Comparison of ENCODE assay signal across 27 cellular contexts in genomic region chr7:26995664-26996063, GRCh38.
DNase-seq lines count a peak whose midpoint lies in the region; FAIRE-seq and TF ChIP-seq lines count a peak whose summit lies in the region.
"Had no signal": no experiment of that assay in that cellular context is flagged by ENCODE, and none has a peak within 500 bp of the region (broad histone marks: within the 10 kb centered on the region; RNA-seq: fewer than 3 reads in every experiment).

No MANE protein-coding gene starts in this region.

- TF ChIP-seq CTCF in left ventricle myocardium inferior (IDR thresholded peaks at IDR 0.05; ENCODE audit: borderline replicate concordance): no peak

- POLR2A ChIA-PET in HEK293T (lab: Yijun Ruan, JAX): no interaction called here

- intact Hi-C loops in left ventricle myocardium inferior (cut with micrococcal nuclease): no loop called here

- CTCF ChIA-PET in HEK293T (lab: Yijun Ruan, JAX): no interaction called here

- H3K4me1 ChIP-seq in NT2/D1 (ENCODE audit: insufficient read depth, insufficient read length) (no peaks in the 10 kb centered on the region), left ventricle myocardium inferior (no peaks in the 10 kb centered on the region)
- H3K4me1 ChIP-seq: BLaER1 treated with 17β-estradiol and CSF1 and Interleukin-3, amounts not matched to agents 10 nM and 100 nM; SJCRH30 had no signal

- H3K9ac ChIP-seq in NT2/D1 (ENCODE audit: insufficient read length, low read depth): no peak overlapping the region
- H3K9ac ChIP-seq: BLaER1 treated with 17β-estradiol and CSF1 and Interleukin-3, amounts not matched to agents 10 nM and 100 nM had no signal

- DNase-seq in NCI-H748 (lab: John Stamatoyannopoulos, UW; ENCODE audit: unreplicated experiment) (peak; percentile 7), NCI-H748 treated with DMSO at 0.1 percent for 48 hours (lab: John Stamatoyannopoulos, UW) (no peak), HEK293T (ENCODE audit: extremely low spot score) (peak; percentile 22), NT2/D1 (ENCODE audit: low read depth, low spot score) (peak; percentile 27), retina (peak; percentile 35), left ventricle myocardium inferior (no peak), GM19239 (ENCODE audit: insufficient read length, low spot score) (no peak)
- DNase-seq: CD4-positive, alpha-beta memory T cell; COR-L47; EL; GDM1; HCEC 1CT; IMR-90; KG1; MG63; NCI-H1105 treated with DMSO at 0.1 percent for 48 hours; NCI-H1694; NCI-H2029 treated with DMSO at 0.1 percent for 48 hours; NCI-H2171; NCI-H226; NCI-H524; SJCRH30; T-cell had no signal

- peaks cover 23% of the 10 kb centered on the region for H3K9me3 ChIP-seq in NT2/D1 (ENCODE audit: insufficient read depth, low read length)
- peaks cover 23% of the 10 kb centered on the region for H3K9me3 ChIP-seq in left ventricle myocardium inferior (replicated peaks)
- H3K9me3 ChIP-seq: MG63 had no signal

- H3K27ac ChIP-seq in left ventricle myocardium inferior (replicated peaks): no peak overlapping the region
- H3K27ac ChIP-seq: BLaER1 treated with 17β-estradiol and CSF1 and Interleukin-3, amounts not matched to agents 10 nM and 100 nM; PC-9; SJCRH30 had no signal

- H3K27me3 ChIP-seq in NT2/D1 (ENCODE audit: insufficient read depth, insufficient read length) (peaks cover 5% of the 10 kb centered on the region), left ventricle myocardium inferior (ENCODE audit: low read depth) (peaks cover 32% of the 10 kb centered on the region)
- H3K27me3 ChIP-seq: BLaER1 treated with 17β-estradiol and CSF1 and Interleukin-3, amounts not matched to agents 10 nM and 100 nM; MG63; SJCRH30 had no signal

- no peak for FAIRE-seq in GM19239 (lab: Jason Lieb, UNC)
- FAIRE-seq: A204.1, GM12878 had no signal

- H3K36me3 ChIP-seq in NT2/D1 (ENCODE audit: insufficient read depth, insufficient read length, low read length) (no peaks in the 10 kb centered on the region), left ventricle myocardium inferior (no peaks in the 10 kb centered on the region)
- H3K36me3 ChIP-seq: BLaER1 treated with 17β-estradiol and CSF1 and Interleukin-3, amounts not matched to agents 10 nM and 100 nM; MG63; SJCRH30 had no signal

- no peak overlapping the region for H3K4me3 ChIP-seq in NT2/D1 (ENCODE audit: insufficient read length, low read depth)
- H3K4me3 ChIP-seq in left ventricle myocardium inferior: no peak overlapping the region
- H3K4me3 ChIP-seq: BLaER1 treated with 17β-estradiol and CSF1 and Interleukin-3, amounts not matched to agents 10 nM and 100 nM; GM12878; MG63; PC-9; SJCRH30 had no signal

TF ChIP-seq in HEK293T, 16 proteins besides CTCF, POLR2A, EP300 and RAD21:
- TF ChIP-seq HDGF (IDR thresholded peaks at IDR 0.05; ENCODE audit: borderline replicate concordance): no peak
- TF ChIP-seq, protein P1, sequence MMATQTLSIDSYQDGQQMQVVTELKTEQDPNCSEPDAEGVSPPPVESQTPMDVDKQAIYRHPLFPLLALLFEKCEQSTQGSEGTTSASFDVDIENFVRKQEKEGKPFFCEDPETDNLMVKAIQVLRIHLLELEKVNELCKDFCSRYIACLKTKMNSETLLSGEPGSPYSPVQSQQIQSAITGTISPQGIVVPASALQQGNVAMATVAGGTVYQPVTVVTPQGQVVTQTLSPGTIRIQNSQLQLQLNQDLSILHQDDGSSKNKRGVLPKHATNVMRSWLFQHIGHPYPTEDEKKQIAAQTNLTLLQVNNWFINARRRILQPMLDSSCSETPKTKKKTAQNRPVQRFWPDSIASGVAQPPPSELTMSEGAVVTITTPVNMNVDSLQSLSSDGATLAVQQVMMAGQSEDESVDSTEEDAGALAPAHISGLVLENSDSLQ (IDR thresholded peaks at IDR 0.05): peak; percentile 71

Comparison
In these comparisons a context has a peak if more than half of its experiments do, and no peak if none do; other contexts are left out.
1. DNase-seq: peak in NCI-H748 (single experiment), HEK293T (single experiment), NT2/D1 (single experiment) and retina (single experiment); none in NCI-H748 treated with DMSO at 0.1 percent for 48 hours (single experiment), left ventricle myocardium inferior (single experiment) and GM19239 (single experiment).